ENCODE assay signal across 24 cellular contexts in the genomic region with DNA sequence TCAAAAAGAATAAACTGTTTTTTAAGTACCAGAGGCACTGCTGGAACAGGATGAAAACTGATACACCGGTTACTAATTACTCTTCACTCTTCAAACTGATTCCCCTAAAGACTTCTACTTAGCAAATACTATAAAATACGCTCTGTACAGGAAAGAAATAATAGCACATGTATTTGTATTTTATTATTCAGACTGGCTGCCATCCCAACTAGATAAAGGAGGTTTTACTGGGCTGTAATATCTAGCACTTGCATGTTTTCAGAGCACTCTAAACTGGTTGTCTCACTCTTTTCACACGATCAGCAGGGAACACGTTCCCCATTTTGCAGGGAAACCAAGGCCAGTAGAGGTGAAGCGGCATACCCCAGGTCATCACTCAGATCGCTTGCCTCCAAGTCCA. TPM values are rescaled to one million over a fixed set of nuclear protein-coding genes. Genes with fewer than 3 reads are reported as not detected.
DNase-seq lines count a peak whose midpoint lies in the region; ATAC-seq and TF ChIP-seq lines count a peak whose summit lies in the region.
"Had no signal": no experiment of that assay in that cellular context is flagged by ENCODE, and none has a peak within 500 bp of the region (broad histone marks: within the 10 kb centered on the region; RNA-seq: fewer than 3 reads in every experiment).

No MANE protein-coding gene starts in this region.

- H3K4me3 ChIP-seq in thyroid gland (replicated peaks in 1 of 3), result no peak overlapping the region

- intact Hi-C loops in thyroid gland (cut with DNase I), result no loop called here

- H3K9me3 ChIP-seq in thyroid gland, result no peaks in the 10 kb centered on the region

- H3K36me3 Mint-ChIP-seq in central memory CD8-positive, alpha-beta T cell (ENCODE audit: insufficient read depth), result peaks cover 27% of the 10 kb centered on the region

- H3K4me1 ChIP-seq in thyroid gland, result peaks cover 2 to 28% of the 10 kb centered on the region in 2 donors

- no peaks in the 10 kb centered on the region for H3K27me3 ChIP-seq in thyroid gland

- no peak for ATAC-seq in central memory CD8-positive, alpha-beta T cell (replicated peaks; ENCODE audit: extremely low read depth, poor library complexity, severe bottlenecking)
- ATAC-seq: Right ventricle myocardium inferior had no signal

- H3K36me3 ChIP-seq in thyroid gland, result peaks cover 14 to 18% of the 10 kb centered on the region in 2 donors

- no peaks in the 10 kb centered on the region for H3K27me3 Mint-ChIP-seq in central memory CD8-positive, alpha-beta T cell
- H3K27me3 Mint-ChIP-seq: CD4-positive, CD25-positive, alpha-beta regulatory T cell had no signal

- H3K9me3 Mint-ChIP-seq in central memory CD8-positive, alpha-beta T cell, result no peaks in the 10 kb centered on the region
- H3K9me3 Mint-ChIP-seq: CD4-positive, CD25-positive, alpha-beta regulatory T cell had no signal

- DNase-seq in NCI-H146 treated with DMSO at 0.1 percent for 48 hours (lab: John Stamatoyannopoulos, UW; ENCODE audit: unreplicated experiment) (peak; percentile 19), NCI-H146 (lab: John Stamatoyannopoulos, UW) (no peak), NCI-H69 (lab: John Stamatoyannopoulos, UW) (peak; percentile 7), thyroid gland (no peak), NCI-H82 (lab: John Stamatoyannopoulos, UW) (no peak)
- no peak for DNase-seq in central memory CD8-positive, alpha-beta T cell (ENCODE audit: low spot score in 2 of 2)
- no peak for DNase-seq in activated CD4-positive, alpha-beta T cell treated with anti-CD3 and anti-CD28 coated beads, Interleukin-2, amount 50 U/mL, for 1 hour
- DNase-seq in activated effector memory CD4-positive, alpha-beta T cell treated with anti-CD3 and anti-CD28 coated beads, Interleukin-2, amount 50 U/mL, for 16 hours, result no peak
- DNase-seq: 8988T; CD4-positive, CD25-positive, alpha-beta regulatory T cell; COR-L47; DMS 273 treated with DMSO at 0.1 percent for 48 hours; GDM1; HCEC 1CT; Kasumi-1; MM.1S; NCI-H1092; NCI-H1436 treated with DMSO at 0.1 percent for 48 hours; NCI-H2081 treated with DMSO at 0.1 percent for 48 hours; NCI-H345; NCI-H524 treated with DMSO at 0.1 percent for 48 hours had no signal

- WGBS in thyroid gland, 2 donors, result 84% methylated on average over 6 of the region's 6 CpGs

- H3K27ac ChIP-seq in thyroid gland, result peak overlapping the region; percentile 65 to 89 (median 68)

- H3K4me1 Mint-ChIP-seq in central memory CD8-positive, alpha-beta T cell, result peaks cover 25% of the 10 kb centered on the region

- H3K4me3 Mint-ChIP-seq in central memory CD8-positive, alpha-beta T cell, result no peak overlapping the region
- H3K4me3 Mint-ChIP-seq: CD4-positive, CD25-positive, alpha-beta regulatory T cell had no signal

- no peak for TF ChIP-seq POLR2A in thyroid gland (IDR thresholded peaks at IDR 0.05)

- peak overlapping the region; percentile 42 for H3K27ac Mint-ChIP-seq in central memory CD8-positive, alpha-beta T cell (ENCODE audit: low read depth)

- TF ChIP-seq CTCF in thyroid gland (IDR thresholded peaks at IDR 0.05), result no peak

RNA-seq across cellular contexts. Expression of a gene that starts 9.2 kb away (rescaled TPM):
- 10 to 100 TPM; 26.5 to 32.8 (median 29.8) TPM for total RNA-seq in thyroid gland

RNA-seq across cellular contexts. Expression of a gene that starts 57.6 kb away (rescaled TPM):
- 10 to 100 TPM; 11.0 to 22.7 (median 18.8) TPM for total RNA-seq in thyroid gland
- total RNA-seq: CD4-positive, CD25-positive, alpha-beta regulatory T cell; Daoy; SK-MEL-5 had no signal

Comparison
In these comparisons a context has a peak if more than half of its experiments do, and no peak if none do; other contexts are left out.
1. DNase-seq: peak in NCI-H146 treated with DMSO at 0.1 percent for 48 hours (single experiment) and NCI-H69 (single experiment); none in NCI-H146 (single experiment), central memory CD8-positive, alpha-beta T cell (0 of 2), thyroid gland (0 of 2), activated CD4-positive, alpha-beta T cell treated with anti-CD3 and anti-CD28 coated beads, Interleukin-2, amount 50 U/mL, for 1 hour (single experiment), NCI-H82 (single experiment) and activated effector memory CD4-positive, alpha-beta T cell treated with anti-CD3 and anti-CD28 coated beads, Interleukin-2, amount 50 U/mL, for 16 hours (single experiment).